19 cellular contexts compared by ENCODE assay signal in genomic region chr7:34060548-34060947, GRCh38.
DNase-seq lines count a peak whose midpoint lies in the region; ATAC-seq, FAIRE-seq and TF ChIP-seq lines count a peak whose summit lies in the region.
"Had no signal": no experiment of that assay in that cellular context is flagged by ENCODE, and none has a peak within 500 bp of the region (broad histone marks: within the 10 kb centered on the region; RNA-seq: fewer than 3 reads in every experiment).

No MANE protein-coding gene starts in this region.

- no peak for TF ChIP-seq RAD21 in H1 (IDR thresholded peaks at IDR 0.05 in 1 of 2, conservative IDR thresholded peaks at IDR 0.05 in 1 of 2; ENCODE audit: low read depth in 2 of 2, low read length in 2 of 2)

- H3K36me3 ChIP-seq in BLaER1 (no peaks in the 10 kb centered on the region), MG63 (peaks cover 93% of the 10 kb centered on the region), H1 (ENCODE audit: control insufficient read depth in 2 of 4, insufficient read depth in 4 of 4, low read length in 3 of 4) (no peaks in the 10 kb centered on the region), lower lobe of right lung (no peaks in the 10 kb centered on the region)
- H3K36me3 ChIP-seq: SJSA1 had no signal

- no peaks in the 10 kb centered on the region for H3K79me2 ChIP-seq in H1 (ENCODE audit: control insufficient read depth in 1 of 2, insufficient read depth in 2 of 2, low read length in 2 of 2)

- TF ChIP-seq EP300 in H1 (IDR thresholded peaks at IDR 0.05; ENCODE audit: borderline replicate concordance in 1 of 2, low read depth in 2 of 2, low read length in 2 of 2) = no peak

- no peak overlapping the region for H2AFZ ChIP-seq in H1 (ENCODE audit: low read length)

- no peak overlapping the region for H4K91ac ChIP-seq in H1 (replicated peaks; ENCODE audit: insufficient read length, low read length)

- H3K18ac ChIP-seq in H1 (ENCODE audit: extremely low read depth, low read length) = no peak overlapping the region

- H3K27me3 ChIP-seq in BLaER1 = no peaks in the 10 kb centered on the region
- H3K27me3 ChIP-seq in MG63 = no peaks in the 10 kb centered on the region
- H3K27me3 ChIP-seq in H1 (replicated peaks in 1 of 4; ENCODE audit: control insufficient read depth in 3 of 4, extremely low read depth in 1 of 4, insufficient read depth in 3 of 4, low read length in 3 of 4) = no peaks in the 10 kb centered on the region
- no peaks in the 10 kb centered on the region for H3K27me3 ChIP-seq in lower lobe of right lung (ENCODE audit: low read depth)
- H3K27me3 ChIP-seq: cardiac muscle cell, SJSA1 had no signal

- no peak overlapping the region for H4K8ac ChIP-seq in H1 (ENCODE audit: extremely low read depth, insufficient read depth, low read length)

- H3K23me2 ChIP-seq in H1 (ENCODE audit: low read depth, low read length) = no peaks in the 10 kb centered on the region

- FAIRE-seq in H1 (lab: Jason Lieb, UNC) = no peak
- FAIRE-seq: endometrium had no signal

- TF ChIP-seq CTCF in H1 (IDR thresholded peaks at IDR 0.05; ENCODE audit: control extremely low read depth in 1 of 3, insufficient read depth in 1 of 3, low read depth in 1 of 3, low read length in 3 of 3) = no peak
- TF ChIP-seq CTCF in lower lobe of right lung (IDR thresholded peaks at IDR 0.05) = no peak

- H3K4me3 ChIP-seq in BLaER1 = no peak overlapping the region
- H3K4me3 ChIP-seq in MG63 = no peak overlapping the region
- H3K4me3 ChIP-seq in H1 (ENCODE audit: extremely low read depth in 1 of 4, insufficient read depth in 2 of 4, low read depth in 3 of 4, low read length in 4 of 4) = no peak overlapping the region
- H3K4me3 ChIP-seq in lower lobe of right lung = no peak overlapping the region
- H3K4me3 ChIP-seq: cardiac muscle cell, SJSA1 had no signal

- H4K20me1 ChIP-seq in BLaER1 (no peaks in the 10 kb centered on the region), H1 (replicated peaks in 1 of 2; ENCODE audit: control insufficient read depth in 1 of 2, insufficient read depth in 2 of 2, low read length in 2 of 2) (no peaks in the 10 kb centered on the region)

- no peak overlapping the region for H2BK120ac ChIP-seq in H1 (replicated peaks; ENCODE audit: low read depth, low read length)

- H3K14ac ChIP-seq in H1 (ENCODE audit: insufficient read length) = no peak overlapping the region

- H3K56ac ChIP-seq in H1 (replicated peaks; ENCODE audit: insufficient read length, low read depth, low read length) = no peak overlapping the region

- H3K27ac ChIP-seq in BLaER1 (no peak overlapping the region), H1 (ENCODE audit: low read depth, low read length) (no peak overlapping the region), lower lobe of right lung (no peak overlapping the region)
- H3K27ac ChIP-seq: cardiac muscle cell, SJSA1 had no signal

- POLR2A ChIA-PET in H1 (lab: Charles Lee; ENCODE audit: partially characterized antibody) = no interaction called here

- 0 out of 2 replicates have a peak overlapping the region, but pooled peaks have one; percentile 1 for H3K4me2 ChIP-seq in BLaER1
- no peak overlapping the region for H3K4me2 ChIP-seq in H1 (ENCODE audit: insufficient read depth in 1 of 2, low read depth in 2 of 2, low read length in 2 of 2)

- DNase-seq in MG63 (peak; percentile 27), H1 (ENCODE audit: low read depth in 1 of 2, low spot score in 2 of 2) (no peak), lower lobe of right lung (no peak), NCI-H1417 treated with DMSO at 0.1 percent for 48 hours (lab: John Stamatoyannopoulos, UW) (no peak), foreskin melanocyte (no peak), NCI-H2196 treated with DMSO at 0.1 percent for 48 hours (lab: John Stamatoyannopoulos, UW; ENCODE audit: unreplicated experiment) (no peak)
- DNase-seq: activated gamma-delta T cell treated with Interleukin-2 at 50 U/mL for 16 hours; C1 segment of cervical spinal cord; GDM1; Kasumi-1; NCI-H1930; NCI-H774; stimulated activated CD4-positive, alpha-beta T cell treated with anti-CD3 and anti-CD28 coated beads, Interleukin-1b, Interleukin-23, amount 100 ng/mL, for 48 hours; stimulated activated CD8-positive, alpha-beta memory T cell treated with anti-CD3 and anti-CD28 coated beads, Interleukin-4, amount 100 ng/mL, for 48 hours had no signal

- H4K5ac ChIP-seq in H1 (ENCODE audit: insufficient read length, low read depth, low read length) = no peak overlapping the region

- H2BK12ac ChIP-seq in H1 (ENCODE audit: low read depth, low read length) = no peak overlapping the region

- H3K4me1 ChIP-seq in BLaER1 (peaks cover 47% of the 10 kb centered on the region), H1 (replicated peaks in 1 of 4; ENCODE audit: control insufficient read depth in 3 of 4, insufficient read depth in 4 of 4, low read length in 3 of 4) (peaks cover 3 to 24% (median 13%) of the 10 kb centered on the region in 4 experiments; a peak in 6 of 7 replicates), lower lobe of right lung (peaks cover 20% of the 10 kb centered on the region)

- CTCF ChIA-PET in H1 (lab: Charles Lee; ENCODE audit: partially characterized antibody) = interaction anchor here (0.6 to 2.1 kb wide), 3 partner anchors 27 to 1366 kb away, joined by 3 to 7 read pairs (median 6); no protein-coding TSS in a partner anchor

- no peak overlapping the region for H3K4ac ChIP-seq in H1 (replicated peaks; ENCODE audit: insufficient read length, low read depth, low read length)

- H2AK5ac ChIP-seq in H1 (ENCODE audit: low read depth, low read length) = no peak overlapping the region

- H3K79me1 ChIP-seq in H1 (ENCODE audit: low read depth, low read length) = no peaks in the 10 kb centered on the region; the same call in 1 of the 2 replicates

- H2BK15ac ChIP-seq in H1 (ENCODE audit: low read length) = no peak overlapping the region

- H3K9ac ChIP-seq in BLaER1 (no peak overlapping the region), H1 (replicated peaks in 1 of 4; ENCODE audit: extremely low read depth in 1 of 4, low read depth in 3 of 4, low read length in 3 of 4) (no peak overlapping the region)

- H3K9me3 ChIP-seq in BLaER1 (no peaks in the 10 kb centered on the region), MG63 (no peaks in the 10 kb centered on the region), H1 (ENCODE audit: insufficient read depth in 2 of 2, low read depth in 1 of 2, low read length in 1 of 2) (no peaks in the 10 kb centered on the region), lower lobe of right lung (no peaks in the 10 kb centered on the region)
- H3K9me3 ChIP-seq: SJSA1 had no signal

- no peak overlapping the region for H2BK5ac ChIP-seq in H1 (ENCODE audit: low read depth, low read length)

- no peak overlapping the region for H3K23ac ChIP-seq in H1 (ENCODE audit: insufficient read length)

- 0 out of 2 replicates have a peak overlapping the region, but pooled peaks have one; percentile 50 for H2BK20ac ChIP-seq in H1 (ENCODE audit: low read length)

- intact Hi-C loops in lower lobe of right lung (cut with DNase I) = no loop called here

- ATAC-seq in lower lobe of right lung (peak; percentile 60 to 63), HG03039 (IDR thresholded peaks at IDR 0.05; ENCODE audit: unreplicated experiment) (no peak)

- TF ChIP-seq POLR2A in H1 (IDR thresholded peaks at IDR 0.05; ENCODE audit: control extremely low read depth in 1 of 2, low read depth in 2 of 2, low read length in 2 of 2) = no peak

TF ChIP-seq in H1, 55 proteins besides CTCF, POLR2A, EP300 and RAD21:
- no peak for TF ChIP-seq HDAC2 (IDR thresholded peaks at IDR 0.05; ENCODE audit: borderline replicate concordance in 1 of 2, low read depth in 2 of 2, low read length in 2 of 2)
- TF ChIP-seq SIN3A (conservative IDR thresholded peaks at IDR 0.05 in 1 of 2, IDR thresholded peaks at IDR 0.05 in 1 of 2; ENCODE audit: low read depth in 1 of 2, low read length in 2 of 2) = no peak
- TF ChIP-seq EZH2 (IDR thresholded peaks at IDR 0.05; ENCODE audit: low read depth, low read length, severe bottlenecking) = no peak
- no peak for TF ChIP-seq GTF2F1 (IDR thresholded peaks at IDR 0.05; ENCODE audit: borderline replicate concordance, low read depth, low read length)
- TF ChIP-seq SP4 (IDR thresholded peaks at IDR 0.05; ENCODE audit: low read length) = no peak
- no peak for TF ChIP-seq POU5F1 (IDR thresholded peaks at IDR 0.05; ENCODE audit: low read depth, low read length)
- TF ChIP-seq NRF1 (IDR thresholded peaks at IDR 0.05; ENCODE audit: low read depth, low read length) = no peak
- no peak for TF ChIP-seq SAP30 (IDR thresholded peaks at IDR 0.05; ENCODE audit: insufficient read depth, insufficient replicate concordance, low read length)
- no peak for TF ChIP-seq CEBPB (IDR thresholded peaks at IDR 0.05; ENCODE audit: low read depth, low read length)
- no peak for TF ChIP-seq ASH2L (IDR thresholded peaks at IDR 0.05; ENCODE audit: low read length)
- TF ChIP-seq TEAD4 (IDR thresholded peaks at IDR 0.05; ENCODE audit: low read depth, low read length) = no peak
